ENCODE assay signal across 9 cellular contexts in the genomic region with DNA sequence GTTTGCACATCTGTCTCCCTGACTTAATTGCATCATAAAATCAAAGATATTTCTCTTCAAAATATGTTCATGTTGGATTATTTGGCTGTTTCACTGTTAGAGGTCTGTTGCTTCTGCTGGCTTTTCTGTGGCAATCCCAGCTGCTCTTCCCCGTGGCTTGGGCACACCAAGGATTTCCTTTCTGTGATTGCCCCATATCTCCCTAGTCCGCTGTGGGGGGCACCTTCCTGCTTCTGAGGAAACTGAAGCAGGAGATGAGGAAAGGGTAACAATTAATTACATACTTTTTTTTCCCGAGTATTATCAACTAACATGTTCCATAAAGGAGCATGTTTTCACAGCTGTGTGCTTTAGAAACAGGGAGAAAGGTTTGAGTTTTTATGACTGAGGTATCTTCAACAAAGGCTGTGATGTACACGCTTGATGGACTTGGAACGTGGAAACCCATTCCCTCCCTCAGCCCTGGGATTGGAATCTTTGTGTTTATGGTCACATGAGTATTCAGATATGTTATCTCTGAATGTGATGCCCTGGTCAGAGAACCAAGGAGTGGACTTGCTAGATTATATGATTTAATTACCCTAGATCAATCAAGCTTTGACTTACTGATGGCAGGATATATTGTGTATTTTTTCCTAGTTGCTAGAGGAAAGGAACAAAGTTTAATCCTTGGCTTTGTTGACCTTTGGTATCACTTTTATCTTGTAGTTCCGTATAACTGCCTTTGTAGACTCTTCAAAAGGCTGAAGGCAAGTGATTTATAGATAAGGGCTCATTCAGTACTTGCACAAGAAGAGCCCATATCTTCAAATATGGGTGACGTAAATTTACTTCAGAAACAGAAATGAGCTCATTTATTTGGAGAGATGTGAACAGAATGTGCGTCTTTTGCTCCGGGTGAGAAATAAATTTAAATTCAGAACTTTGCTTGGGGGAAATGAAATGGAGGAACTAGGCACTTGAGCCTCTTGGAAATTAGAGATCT. TPM values are rescaled to one million over a fixed set of nuclear protein-coding genes. Genes with fewer than 3 reads are reported as not detected.
A peak's percentile ranks its signal among the peaks of the same experiment; 100 is the strongest.
DNase-seq lines count a peak whose midpoint lies in the region; ATAC-seq and TF ChIP-seq lines count a peak whose summit lies in the region.
"Had no signal": no experiment of that assay in that cellular context is flagged by ENCODE, and none has a peak within 500 bp of the region (broad histone marks: within the 10 kb centered on the region; RNA-seq: fewer than 3 reads in every experiment).

No MANE protein-coding gene starts in this region.

- no peak overlapping the region for H3K4me3 ChIP-seq in psoas muscle

- no peaks in the 10 kb centered on the region for H3K4me1 ChIP-seq in psoas muscle

- H3K27me3 ChIP-seq in psoas muscle (ENCODE audit: insufficient read depth in 3 of 3, low read length in 2 of 3) = no peaks in the 10 kb centered on the region

- ATAC-seq in psoas muscle = no peak

- DNase-seq in AML-193 (lab: John Stamatoyannopoulos, UW) (peak; percentile 32 to 38), HuH-7.5 (ENCODE audit: low spot score) (peak; percentile 39), amniotic epithelial cell (ENCODE audit: low read depth) (peak; percentile 89), medulla oblongata (ENCODE audit: extremely low spot score) (peak; percentile 6), psoas muscle (no peak), occipital lobe (lab: John Stamatoyannopoulos, UW) (no peak), activated gamma-delta T cell (lab: John Stamatoyannopoulos, UW) (no peak), GM19238 (ENCODE audit: insufficient read length, low spot score) (no peak)
- DNase-seq: activated naive CD4-positive, alpha-beta T cell treated with anti-CD3 and anti-CD28 coated beads, Interleukin-2, amount 10 ng/mL, durations not matched to agents 7 days and 5 days had no signal

- WGBS in psoas muscle, 3 donors = 73% methylated on average over 9 of the region's 9 CpGs

- TF ChIP-seq CTCF in psoas muscle (IDR thresholded peaks at IDR 0.05) = no peak

- no peak overlapping the region for H3K27ac ChIP-seq in psoas muscle

- H3K36me3 ChIP-seq in psoas muscle (ENCODE audit: insufficient read depth in 1 of 2, low read depth in 1 of 2) = no peaks in the 10 kb centered on the region

- H3K9me3 ChIP-seq in psoas muscle = no peaks in the 10 kb centered on the region

- intact Hi-C loops in psoas muscle (cut with DNase I) = no loop called here

RNA-seq across cellular contexts. Expression of a gene that starts 46.7 kb away (rescaled TPM):
- total RNA-seq in psoas muscle (10 to 100 TPM; 10.7 to 13.3 (median 11.8) TPM), occipital lobe (27.5 TPM)
- polyA plus RNA-seq in psoas muscle = 10 to 100 TPM in 1 of 3 donors, 1 to 10 TPM in 2; 4.3 to 12.3 (median 8.5) TPM

RNA-seq across cellular contexts. Expression of a gene that starts 53.5 kb away (rescaled TPM):
- total RNA-seq in psoas muscle (1 to 10 TPM; 2.8 to 3.5 (median 3.3) TPM), occipital lobe (1.9 TPM)
- polyA plus RNA-seq in psoas muscle = 1 to 10 TPM; 2.2 to 3.6 (median 3.2) TPM

Comparison
In these comparisons a context has a peak if more than half of its experiments do, and no peak if none do; other contexts are left out.
1. DNase-seq: peak in AML-193 (2 of 2), HuH-7.5 (single experiment), amniotic epithelial cell (single experiment) and medulla oblongata (single experiment); none in psoas muscle (0 of 2), occipital lobe (single experiment), activated gamma-delta T cell (single experiment) and GM19238 (single experiment).